Comparison of ENCODE assay signal across 24 cellular contexts in the genomic region with DNA sequence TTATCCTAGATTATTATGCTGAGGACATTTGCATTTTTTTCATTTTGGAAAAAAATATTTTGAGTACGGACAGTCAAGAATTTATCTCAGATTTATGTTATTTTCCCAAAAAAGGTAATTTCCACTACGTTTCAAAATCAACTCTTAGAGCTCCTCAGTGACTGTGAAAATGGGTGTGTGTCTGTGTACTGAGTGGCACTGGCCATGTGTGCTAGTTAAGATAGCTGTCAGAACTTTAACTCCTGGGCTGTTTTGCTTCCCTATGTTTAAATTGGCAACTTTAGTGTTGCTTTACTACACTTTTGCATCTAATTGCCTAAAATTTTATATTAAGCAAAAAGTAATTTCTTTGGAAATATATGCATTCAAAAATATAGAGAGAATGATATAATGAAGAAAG.
"Had no signal": no experiment of that assay in that cellular context is flagged by ENCODE, and none has a peak within 500 bp of the region (broad histone marks: within the 10 kb centered on the region; RNA-seq: fewer than 3 reads in every experiment).

No MANE protein-coding gene starts in this region.

- FAIRE-seq: urothelium cell line had no signal

- H3K4me1 ChIP-seq: left lung, lower lobe of right lung, right atrium auricular region, right lobe of liver, suprapubic skin, upper lobe of right lung had no signal

- ATAC-seq: left cardiac atrium; left lung; lower lobe of right lung; naive thymus-derived CD4-positive, alpha-beta T cell; natural killer cell treated with Interleukin-12 subunit alpha and Interleukin-12 subunit beta and Interleukin-15 and Interleukin-18, amount 100 ng/mL, for 72 hours; right lobe of liver; stimulated activated naive B cell treated with anti-CD40 and anti-IgM and Interleukin-4, amounts not matched to agents 10 μg/mL and 1 μg/mL and 100 μg/mL, for 72 hours; stimulated activated naive CD8-positive, alpha-beta T cell treated with anti-CD3 and anti-CD28 coated beads, Interleukin-15, Interleukin-2, amounts not matched to agents 100 U/mL and 50 U/mL, for 24 hours; upper lobe of right lung had no signal

- DNase-seq: hippocampal formation; kidney; left cardiac atrium; left lung; lower lobe of right lung; mammary epithelial cell; mesendoderm; naive thymus-derived CD4-positive, alpha-beta T cell; ovary; right lobe of liver; stimulated activated CD4-positive, alpha-beta T cell treated with anti-CD3 and anti-CD28 coated beads, Interleukin-2, amount 100 ng/mL, for 24 hours; stimulated activated CD4-positive, alpha-beta T cell treated with anti-CD3 and anti-CD28 coated beads, Interleukin-4, amount 100 ng/mL, for 1 hour; stimulated activated naive B cell treated with anti-CD40 and anti-IgM and Interleukin-4, amounts not matched to agents 10 μg/mL and 1 μg/mL and 100 μg/mL, for 72 hours; stimulated activated naive CD8-positive, alpha-beta T cell treated with anti-CD3 and anti-CD28 coated beads, Interleukin-15, Interleukin-2, amounts not matched to agents 100 U/mL and 50 U/mL, for 24 hours; stomach; tibial artery; trophoblast cell; upper lobe of right lung had no signal

- H3K36me3 ChIP-seq: left lung, lower lobe of right lung, ovary, right atrium auricular region, right lobe of liver, stomach, suprapubic skin, thoracic aorta, tibial artery, upper lobe of right lung had no signal

- H3K9me3 ChIP-seq: left lung, lower lobe of right lung, ovary, right atrium auricular region, right lobe of liver, stomach, suprapubic skin, thoracic aorta, tibial artery, upper lobe of right lung had no signal

- H3K4me3 ChIP-seq: left lung, lower lobe of right lung, ovary, right atrium auricular region, right lobe of liver, smooth muscle cell, stomach, suprapubic skin, thoracic aorta, tibial artery, upper lobe of right lung had no signal
